ENCODE assay signal across 29 cellular contexts in genomic region chrX:129651756-129652564, GRCh38. TPM values are rescaled to one million over a fixed set of nuclear protein-coding genes. Genes with fewer than 3 reads are reported as not detected.
A peak's percentile ranks its signal among the peaks of the same experiment; 100 is the strongest.
DNase-seq lines count a peak whose midpoint lies in the region; ATAC-seq, FAIRE-seq and TF ChIP-seq lines count a peak whose summit lies in the region.
"Had no signal": no experiment of that assay in that cellular context is flagged by ENCODE, and none has a peak within 500 bp of the region (broad histone marks: within the 10 kb centered on the region; RNA-seq: fewer than 3 reads in every experiment).

No MANE protein-coding gene starts in this region.

- H3K27me3 ChIP-seq in liver (ENCODE audit: control insufficient read depth in 4 of 4, insufficient read depth in 4 of 4, low read length in 3 of 4) (peaks cover 0 to 3% (median 0%) of the 10 kb centered on the region in 4 donors), HepG2 (ENCODE audit: control insufficient read depth in 1 of 2, insufficient read depth in 2 of 2, low read length in 2 of 2) (peaks cover 3 to 29% of the 10 kb centered on the region in 2 experiments; a peak in 4 of 5 replicates), vagina (no peaks in the 10 kb centered on the region)
- H3K27me3 ChIP-seq: brain microvascular endothelial cell had no signal

- no peaks in the 10 kb centered on the region for H4K20me1 ChIP-seq in HepG2 (ENCODE audit: insufficient read depth, low read length)

- no peak overlapping the region for H3K4me2 ChIP-seq in HepG2 (ENCODE audit: low read depth, low read length)
- H3K4me2 ChIP-seq: BLaER1, PC-9 had no signal

- H3K36me3 ChIP-seq in liver (ENCODE audit: control insufficient read depth in 4 of 4, insufficient read depth in 3 of 4, low read depth in 1 of 4, low read length in 3 of 4) (no peaks in the 10 kb centered on the region), HepG2 (replicated peaks in 1 of 2; ENCODE audit: control insufficient read depth in 1 of 2, insufficient read depth in 2 of 2, low read length in 2 of 2) (no peaks in the 10 kb centered on the region), vagina (no peaks in the 10 kb centered on the region)
- H3K36me3 ChIP-seq: BLaER1, brain microvascular endothelial cell, prostate gland, transverse colon had no signal

- H3K27ac ChIP-seq in liver (ENCODE audit: low read depth in 1 of 2, low read length in 2 of 2) (no peak overlapping the region), HepG2 (ENCODE audit: extremely low read length, insufficient read depth, low read length) (no peak overlapping the region), vagina (no peak overlapping the region)
- H3K27ac ChIP-seq: BLaER1, brain microvascular endothelial cell, epithelial cell of prostate, PC-9, prostate gland, transverse colon had no signal

- H3K4me1 ChIP-seq in liver (ENCODE audit: control insufficient read depth in 4 of 4, insufficient read depth in 4 of 4, low read length in 3 of 4) (peaks cover 6 to 34% (median 22%) of the 10 kb centered on the region in 4 donors), HepG2 (ENCODE audit: insufficient read depth, low read length) (peaks cover 7% of the 10 kb centered on the region; the same call in 1 of the 2 replicates), vagina (peaks cover 16% of the 10 kb centered on the region)
- H3K4me1 ChIP-seq: prostate gland had no signal

- TF ChIP-seq EP300 in HepG2 (IDR thresholded peaks at IDR 0.05; ENCODE audit: low read depth in 2 of 2, low read length in 2 of 2) (no peak), HepG2 (CRISPR knock-in tag; IDR thresholded peaks at IDR 0.05; ENCODE audit: borderline replicate concordance) (no peak)

- H3K4me3 ChIP-seq in liver (ENCODE audit: low read depth in 1 of 3, low read length in 3 of 3): no peak overlapping the region
- H3K4me3 ChIP-seq in HepG2 (replicated peaks in 1 of 3; ENCODE audit: insufficient read depth in 1 of 3, low read depth in 2 of 3, low read length in 3 of 3): no peak overlapping the region
- no peak overlapping the region for H3K4me3 ChIP-seq in vagina
- H3K4me3 ChIP-seq: BLaER1, PC-9, prostate gland, transverse colon had no signal

- H3K79me2 ChIP-seq in HepG2 (ENCODE audit: insufficient read depth, low read length): no peaks in the 10 kb centered on the region

- no peak for ATAC-seq in HepG2
- ATAC-seq: HCT116 had no signal

- intact Hi-C loops in HepG2 (cut with micrococcal nuclease; ENCODE audit: unreplicated experiment) (no loop called here), vagina (cut with DNase I) (no loop called here)

- BruUV-seq in HepG2 (replicated peaks; lab: Mats Ljungman, UMichigan): no TSS peak

- H2AFZ ChIP-seq in HepG2 (ENCODE audit: low read length): no peak overlapping the region
- H2AFZ ChIP-seq: PC-9 had no signal

- H3K9ac ChIP-seq in liver (ENCODE audit: low read depth in 1 of 2, low read length in 2 of 2) (no peak overlapping the region), HepG2 (ENCODE audit: insufficient read depth, low read depth, low read length) (no peak overlapping the region)
- H3K9ac ChIP-seq: BLaER1 had no signal

- no peak for TF ChIP-seq RAD21 in liver (IDR thresholded peaks at IDR 0.05)
- TF ChIP-seq RAD21 in HepG2 (CRISPR knock-in tag; IDR thresholded peaks at IDR 0.05): no peak

- no peaks in the 10 kb centered on the region for H3K9me3 ChIP-seq in liver (ENCODE audit: control insufficient read depth in 4 of 4, low read length in 3 of 4)
- no peaks in the 10 kb centered on the region for H3K9me3 ChIP-seq in HepG2 (ENCODE audit: low read length)
- no peaks in the 10 kb centered on the region for H3K9me3 ChIP-seq in vagina
- H3K9me3 ChIP-seq: BLaER1, prostate gland, transverse colon had no signal

- FAIRE-seq in HepG2 (lab: Jason Lieb, UNC): no peak

- in situ Hi-C loops in HepG2 (cut with HindIII; ENCODE audit: extremely low pct_ligation_motif_present, low pct_unique_long_range_greater_than_20kb): no loop called here

- TF ChIP-seq CTCF in liver (IDR thresholded peaks at IDR 0.05; ENCODE audit: low read depth, low read length, missing input control) (no peak), HepG2 (CRISPR knock-in tag; IDR thresholded peaks at IDR 0.05) (no peak), vagina (IDR thresholded peaks at IDR 0.05) (no peak)

- TF ChIP-seq POLR2A in HepG2 (IDR thresholded peaks at IDR 0.05; ENCODE audit: insufficient read depth in 1 of 2, low read depth in 2 of 2, low read length in 2 of 2): no peak
- no peak for TF ChIP-seq POLR2A in vagina (IDR thresholded peaks at IDR 0.05)

- POLR2A ChIA-PET in HepG2 (lab: Yijun Ruan, JAX): no interaction called here

- 71% methylated on average over 14 of the region's 14 CpGs for WGBS in liver
- WGBS in HepG2 (ENCODE audit: low lambda C conversion rate): 45% methylated on average over 9 of the region's 14 CpGs

- CTCF ChIA-PET in HepG2 (lab: Yijun Ruan, JAX; ENCODE audit: low intra/inter-chr PET ratio, low total read pairs): no interaction called here

- DNase-seq in HepG2 (ENCODE audit: low spot score) (no peak), SK-N-DZ (ENCODE audit: low spot score) (peak; percentile 37), left kidney (ENCODE audit: low read depth, low spot score) (peak; percentile 33), vagina (ENCODE audit: extremely low spot score in 2 of 2) (peak; percentile 77 to 87), NCI-H1417 (lab: John Stamatoyannopoulos, UW) (no peak), AG08396 (ENCODE audit: low spot score) (no peak)
- DNase-seq in stimulated activated CD8-positive, alpha-beta memory T cell treated with anti-CD3 and anti-CD28 coated beads, Interleukin-4, amount 100 ng/mL, for 48 hours: no peak
- DNase-seq: activated CD4-positive, alpha-beta memory T cell treated with anti-CD3 and anti-CD28 coated beads for 36 hours; activated CD4-positive, CD25-positive, alpha-beta regulatory T cell treated with anti-CD3 and anti-CD28 coated beads, Interleukin-2, amount 50 U/mL, for 72 hours; activated naive CD4-positive, alpha-beta T cell treated with anti-CD3 and anti-CD28 coated beads for 36 hours; brain microvascular endothelial cell; DMS53; effector CD4-positive, alpha-beta T cell; GDM1; glutamatergic neuron; NCI-H1092 treated with DMSO at 0.1 percent for 48 hours; NCI-H187 treated with DMSO at 0.1 percent for 48 hours; NCI-H2227 treated with DMSO at 0.1 percent for 48 hours; NCI-H526; PC-9; SHP77; stimulated activated CD4-positive, alpha-beta T cell treated with anti-CD3 and anti-CD28 coated beads, Interleukin-4, amount 100 ng/mL, for 1 hour; T-helper 2 cell; transverse colon had no signal

TF ChIP-seq in HepG2, 621 proteins besides CTCF, POLR2A, EP300 and RAD21 (continues in another document):
- TF ChIP-seq LRRFIP1 (CRISPR knock-in tag; conservative IDR thresholded peaks at IDR 0.05) (no peak), ATF5 (CRISPR knock-in tag; IDR thresholded peaks at IDR 0.05; ENCODE audit: low read depth) (no peak)

RNA-seq across cellular contexts. Expression of gene APLN, which starts 2.8 kb away (rescaled TPM):
- total RNA-seq in liver (under 1 TPM in 1 of 2 donors, not detected in 1; 0.19 TPM), HepG2 (2016; rRNA removed; fragmentation: Illumina TruSeq; extraction: Trizol) (0.02 TPM in 1 of 2 replicates, not detected in the other), vagina (not detected)
- polyA plus RNA-seq in liver (under 1 TPM in 1 of 2 donors, not detected in 1; 0.33 TPM), HepG2 (2011; rRNA removed) (0.17 and 0.26 TPM in 2 replicates)
- not detected in 2 replicates for total RNA-seq in HepG2 (2016; cell fraction: cytosol; rRNA removed; fragmentation: Illumina TruSeq; extraction: Trizol; ENCODE audit: low read depth)
- total RNA-seq in HepG2 (2016; cell fraction: insoluble cytoplasmic fraction; rRNA removed; fragmentation: Illumina TruSeq; extraction: Trizol): 0.06 TPM in 1 of 2 replicates, not detected in the other
- not detected in 2 replicates for total RNA-seq in HepG2 (2016; cell fraction: membrane; rRNA removed; fragmentation: Illumina TruSeq; extraction: Trizol)
- not detected in 2 replicates for total RNA-seq in HepG2 (2016; cell fraction: nucleus; rRNA removed; fragmentation: Illumina TruSeq; extraction: Trizol)
- polyA plus RNA-seq in HepG2 (2011; cell fraction: cytosol; rRNA removed): 0.32 and 0.43 TPM in 2 replicates
- polyA plus RNA-seq in HepG2 (2011; cell fraction: nucleus; rRNA removed): 0.11 and 0.14 TPM in 2 replicates
- polyA plus RNA-seq in HepG2 (2012): 0.08 and 0.09 TPM in 2 replicates
- polyA plus RNA-seq in HepG2 (2016; cell fraction: cytosol; fragmentation: Illumina TruSeq; extraction: Trizol; ENCODE audit: low read depth): not detected in 2 replicates
- polyA plus RNA-seq in HepG2 (2016; cell fraction: insoluble cytoplasmic fraction; fragmentation: Illumina TruSeq; extraction: Trizol; ENCODE audit: low read depth): not detected in 2 replicates
- polyA plus RNA-seq in HepG2 (2016; cell fraction: membrane; fragmentation: Illumina TruSeq; extraction: Trizol; ENCODE audit: low read depth): not detected in 2 replicates
- not detected in 2 replicates for polyA plus RNA-seq in HepG2 (2016; cell fraction: nucleus; fragmentation: Illumina TruSeq; extraction: Trizol; ENCODE audit: insufficient read depth, low read depth)
- 0.80 TPM in 1 of 2 replicates, not detected in the other for polyA minus RNA-seq in HepG2 (2011; rRNA and poly(A)+ RNA removed; ENCODE audit: low replicate concordance)
- 0.20 TPM in 1 of 2 replicates, not detected in the other for polyA minus RNA-seq in HepG2 (2011; cell fraction: cytosol; rRNA and poly(A)+ RNA removed)
- 0.13 TPM in 1 of 2 replicates, not detected in the other for polyA minus RNA-seq in HepG2 (2011; cell fraction: nucleus; rRNA and poly(A)+ RNA removed)
- polyA plus RNA-seq in SK-N-DZ (2014; cell fraction: cytosol; rRNA removed): 0.43 and 1.0 TPM in 2 replicates
- 0.17 and 0.24 TPM in 2 replicates for polyA plus RNA-seq in SK-N-DZ (2014; cell fraction: nucleus; rRNA removed)
- total RNA-seq: transverse colon had no signal

Comparison
In these comparisons a context has a peak if more than half of its experiments do, and no peak if none do; other contexts are left out.
1. DNase-seq: peak in SK-N-DZ (single experiment), left kidney (single experiment) and vagina (2 of 2); none in HepG2 (single experiment), NCI-H1417 (0 of 3), stimulated activated CD8-positive, alpha-beta memory T cell treated with anti-CD3 and anti-CD28 coated beads, Interleukin-4, amount 100 ng/mL, for 48 hours (single experiment) and AG08396 (single experiment).